12 cellular contexts compared by ENCODE assay signal in the genomic region with DNA sequence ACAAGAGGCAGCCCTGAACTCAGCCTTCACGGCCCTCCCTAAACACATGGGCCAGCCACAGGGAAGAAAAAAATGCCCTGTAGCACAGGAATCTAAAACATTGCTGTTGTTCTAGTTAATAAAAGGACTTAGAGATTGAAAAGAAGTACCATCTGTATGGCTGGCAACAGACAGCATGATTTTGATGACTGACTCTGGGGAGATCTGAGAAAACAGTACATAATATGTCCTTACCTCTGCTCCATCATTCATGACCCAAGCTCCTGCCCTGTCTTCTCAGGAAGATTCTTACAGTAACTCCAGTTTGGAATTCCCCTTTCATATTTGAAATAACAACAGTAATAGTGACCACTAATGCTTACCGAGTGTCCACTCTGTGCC.
DNase-seq lines count a peak whose midpoint lies in the region; ATAC-seq and TF ChIP-seq lines count a peak whose summit lies in the region.
"Had no signal": no experiment of that assay in that cellular context is flagged by ENCODE, and none has a peak within 500 bp of the region (broad histone marks: within the 10 kb centered on the region; RNA-seq: fewer than 3 reads in every experiment).

No MANE protein-coding gene starts in this region.

- H3K9me3 ChIP-seq in heart left ventricle (no peaks in the 10 kb centered on the region), esophagus muscularis mucosa (no peaks in the 10 kb centered on the region), transverse colon (no peaks in the 10 kb centered on the region)
- H3K9me3 ChIP-seq: ovary had no signal

- no peak for TF ChIP-seq EP300 in esophagus muscularis mucosa (IDR thresholded peaks at IDR 0.05)
- TF ChIP-seq EP300 in transverse colon (IDR thresholded peaks at IDR 0.05; ENCODE audit: low read depth): no peak

- ATAC-seq in heart left ventricle (no peak), left cardiac atrium (no peak), HG03460 (IDR thresholded peaks at IDR 0.05; ENCODE audit: unreplicated experiment) (peak; percentile 25)
- ATAC-seq: K562 had no signal

- intact Hi-C loops in heart left ventricle (cut with DNase I) (loop anchor here in 3 of 10 donors (5.0 kb wide), 4 partner anchors 51 to 79 kb away; no protein-coding TSS in a partner anchor), left cardiac atrium (cut with DNase I) (no loop called here), esophagus muscularis mucosa (cut with DNase I) (no loop called here), transverse colon (cut with DNase I; ENCODE audit: low total_unique reads) (no loop called here)

- H3K27me3 ChIP-seq in heart left ventricle (no peaks in the 10 kb centered on the region), esophagus muscularis mucosa (no peaks in the 10 kb centered on the region), transverse colon (no peaks in the 10 kb centered on the region)
- H3K27me3 ChIP-seq: ovary had no signal

- H3K27ac ChIP-seq in heart left ventricle (peak overlapping the region; percentile 11 to 89 (median 73)), esophagus muscularis mucosa (replicated peaks in 1 of 4) (peak overlapping the region; percentile 23 to 56 (median 49)), transverse colon (peak overlapping the region; percentile 59 to 67 (median 62))
- H3K27ac ChIP-seq: ovary had no signal

- H3K36me3 ChIP-seq in heart left ventricle (no peaks in the 10 kb centered on the region), esophagus muscularis mucosa (no peaks in the 10 kb centered on the region), transverse colon (no peaks in the 10 kb centered on the region)
- H3K36me3 ChIP-seq: ovary had no signal

- TF ChIP-seq POLR2A in heart left ventricle (IDR thresholded peaks at IDR 0.05) (no peak), esophagus muscularis mucosa (IDR thresholded peaks at IDR 0.05; ENCODE audit: low read depth) (no peak), transverse colon (IDR thresholded peaks at IDR 0.05) (no peak)

- H3K4me1 ChIP-seq in heart left ventricle (peaks cover 0 to 40% (median 21%) of the 10 kb centered on the region in 12 donors), esophagus muscularis mucosa (peaks cover 8 to 29% (median 16%) of the 10 kb centered on the region in 4 donors), transverse colon (peaks cover 0 to 18% (median 12%) of the 10 kb centered on the region in 4 donors)

- in situ Hi-C loops in transverse colon (cut with MboI; ENCODE audit: low pct_ligation_motif_present in 1 of 4, low pct_unique_long_range_greater_than_20kb in 1 of 4, low sequenced_read_pairs in 3 of 4): no loop called here

- 42 to 60% (median 49%) methylated on average over 2 of the region's 2 CpGs for WGBS in heart left ventricle, 4 donors
- 84% methylated on average over 2 of the region's 2 CpGs for WGBS in esophagus muscularis mucosa
- 70 to 71% methylated on average over 1 to 2 of the region's 2 CpGs for WGBS in transverse colon (ENCODE audit: low coverage in 1 of 2), 2 donors

- H3K4me3 ChIP-seq in heart left ventricle (no peak overlapping the region), esophagus muscularis mucosa (no peak overlapping the region), transverse colon (no peak overlapping the region)
- H3K4me3 ChIP-seq: K562, ovary had no signal

- TF ChIP-seq CTCF in heart left ventricle (IDR thresholded peaks at IDR 0.05): no peak
- no peak for TF ChIP-seq CTCF in esophagus muscularis mucosa (IDR thresholded peaks at IDR 0.05)
- TF ChIP-seq CTCF in transverse colon (IDR thresholded peaks at IDR 0.05): no peak

- no peak for DNase-seq in heart left ventricle
- no peak for DNase-seq in left cardiac atrium
- DNase-seq in esophagus muscularis mucosa (ENCODE audit: extremely low spot score): no peak
- DNase-seq in transverse colon: no peak
- DNase-seq in NCI-H2171 treated with DMSO at 0.1 percent for 48 hours (lab: John Stamatoyannopoulos, UW): no peak
- no peak for DNase-seq in activated CD4-positive, alpha-beta T cell treated with anti-CD3 and anti-CD28 coated beads, Interleukin-2, amount 50 U/mL, for 4 hours
- no peak for DNase-seq in middle frontal gyrus (ENCODE audit: extremely low spot score, low spot score)
- DNase-seq: foreskin melanocyte, ovary, substantia nigra had no signal
